ENCODE assay signal across 21 cellular contexts in the genomic region with DNA sequence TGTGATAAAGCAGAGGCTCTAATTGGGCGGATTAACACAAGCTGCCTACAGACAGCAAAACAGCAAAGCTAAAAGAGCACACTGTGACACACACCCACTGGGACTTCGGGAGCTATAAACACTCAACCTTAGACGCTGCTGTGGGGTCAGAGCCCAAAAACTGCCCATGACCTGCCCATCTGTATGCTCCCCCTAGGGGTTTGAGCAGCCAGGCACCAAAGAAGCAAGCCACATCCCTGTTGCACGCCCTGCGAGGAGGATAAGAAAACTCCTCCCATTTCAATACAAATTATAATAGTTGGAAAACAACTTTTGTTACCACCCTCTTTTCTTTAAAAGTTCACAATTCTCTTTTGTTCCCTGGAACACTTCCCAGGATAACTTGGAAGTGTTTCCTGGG.
DNase-seq lines count a peak whose midpoint lies in the region; ATAC-seq and TF ChIP-seq lines count a peak whose summit lies in the region.
"Had no signal": no experiment of that assay in that cellular context is flagged by ENCODE, and none has a peak within 500 bp of the region (broad histone marks: within the 10 kb centered on the region; RNA-seq: fewer than 3 reads in every experiment).

No MANE protein-coding gene starts in this region.

- TF ChIP-seq CTCF in HCT116 (IDR thresholded peaks at IDR 0.05 in 2 of 3, conservative IDR thresholded peaks at IDR 0.05 in 1 of 3; ENCODE audit: borderline replicate concordance in 1 of 3, insufficient read depth in 1 of 3, low read depth in 2 of 3, low read length in 2 of 3) (peak in 2 of 3 experiments; percentile 24 to 30; a peak in 3 of 6 replicates), astrocyte of the cerebellum (IDR thresholded peaks at IDR 0.05; ENCODE audit: low read depth, low read length, missing control alignments) (peak; percentile 15)

- in situ Hi-C loops in astrocyte of the cerebellum (cut with HindIII; ENCODE audit: low sequenced_read_pairs): no loop called here

- intact Hi-C loops in HCT116 (cut with micrococcal nuclease) (no loop called here), sciatic nerve (cut with DNase I) (no loop called here)

- H4K20me1 ChIP-seq in HCT116 (ENCODE audit: insufficient read depth): no peaks in the 10 kb centered on the region

- H3K9me2 ChIP-seq in HCT116 (ENCODE audit: insufficient read depth): no peaks in the 10 kb centered on the region

- BruUV-seq in HCT116 (replicated peaks; lab: Mats Ljungman, UMichigan): no TSS peak

- TF ChIP-seq RAD21 in HCT116 (IDR thresholded peaks at IDR 0.05; ENCODE audit: low read depth): no peak

- H3K36me3 ChIP-seq in HCT116 (ENCODE audit: control insufficient read depth in 1 of 2, insufficient read depth in 2 of 2, low read length in 2 of 2) (no peaks in the 10 kb centered on the region), iPS-18a (ENCODE audit: control insufficient read depth, low read depth, low read length) (no peaks in the 10 kb centered on the region)
- H3K36me3 ChIP-seq: prostate gland had no signal

- H3K27ac ChIP-seq in HCT116 (ENCODE audit: low read depth, low read length): no peak overlapping the region
- peak overlapping the region; percentile 41 for H3K27ac ChIP-seq in iPS-18a (ENCODE audit: low read length)
- H3K27ac ChIP-seq: ascending aorta, prostate gland, tibial artery had no signal

- CTCF ChIA-PET in HCT116 (lab: Charles Lee): no interaction called here

- POLR2A ChIA-PET in HCT116 (lab: Charles Lee): no interaction called here

- TF ChIP-seq POLR2A in HCT116 (IDR thresholded peaks at IDR 0.05; ENCODE audit: borderline replicate concordance, extremely low read depth, insufficient read depth, insufficient read length): no peak

- no peak overlapping the region for H3K4me3 ChIP-seq in HCT116 (replicated peaks in 1 of 2; ENCODE audit: low read depth in 1 of 2, low read length in 2 of 2)
- no peak overlapping the region for H3K4me3 ChIP-seq in astrocyte of the cerebellum (ENCODE audit: low read depth, low read length)
- no peak overlapping the region for H3K4me3 ChIP-seq in iPS-18a (ENCODE audit: low read length)
- H3K4me3 ChIP-seq: ascending aorta, prostate gland, tibial artery had no signal

- H3K9me3 ChIP-seq in HCT116 (ENCODE audit: control insufficient read depth in 1 of 2, insufficient read depth in 1 of 2, low read depth in 1 of 2, low read length in 2 of 2) (no peaks in the 10 kb centered on the region), iPS-18a (ENCODE audit: control insufficient read depth, low read depth, low read length) (no peaks in the 10 kb centered on the region)
- H3K9me3 ChIP-seq: prostate gland, tibial artery had no signal

- H3K9ac ChIP-seq in HCT116 (ENCODE audit: low read length) (no peak overlapping the region), iPS-18a (ENCODE audit: low read length) (peak overlapping the region; percentile 22)

- DNase-seq in HCT116 (ENCODE audit: low read depth, low spot score) (no peak), astrocyte of the cerebellum (ENCODE audit: low read depth) (no peak), sciatic nerve (ENCODE audit: low spot score) (no peak), mucosa of gallbladder (ENCODE audit: low spot score) (no peak), SK-N-DZ (ENCODE audit: low spot score) (no peak)
- DNase-seq: activated CD4-positive, alpha-beta T cell treated with anti-CD3 and anti-CD28 coated beads, Interleukin-2, amount 50 U/mL, for 48 hours; activated naive CD4-positive, alpha-beta T cell treated with anti-CD3 and anti-CD28 coated beads, Interleukin-2, amount 10 ng/mL, durations not matched to agents 7 days and 5 days; activated T-cell treated with anti-CD3 and anti-CD28 coated beads, Interleukin-2, amount 50 U/mL, for 1 hour; Calu3; foreskin fibroblast; IMR-90; NCI-H187 treated with DMSO at 0.1 percent for 48 hours; NCI-H345; SHP77; tibial artery had no signal

- H3K79me2 ChIP-seq in HCT116 (ENCODE audit: insufficient read depth, low read length): no peaks in the 10 kb centered on the region

- no peak overlapping the region for H2AFZ ChIP-seq in HCT116 (ENCODE audit: low read depth, low read length, poor library complexity, severe bottlenecking)

- no peak overlapping the region for H3K4me2 ChIP-seq in HCT116 (ENCODE audit: low read length)

- RAD21 ChIA-PET in HCT116 (lab: Charles Lee; ENCODE audit: low non-redundant PET in 1 of 2, low total read pairs in 2 of 2, uncharacterized antibody in 2 of 2, unreplicated experiment in 2 of 2): no interaction called here

- ATAC-seq in HCT116: peak; percentile 81
- ATAC-seq in sciatic nerve: peak; percentile 84
- no peak for ATAC-seq in HG03159 (IDR thresholded peaks at IDR 0.05; ENCODE audit: unreplicated experiment)
- no peak for ATAC-seq in HG03196 (IDR thresholded peaks at IDR 0.05; ENCODE audit: unreplicated experiment)
- ATAC-seq: stimulated activated effector memory CD8-positive, alpha-beta T cell treated with anti-CD3 and anti-CD28 coated beads, Interleukin-12 subunit alpha, Interleukin-12 subunit beta, amount 100 ng/mL, for 72 hours had no signal

- H3K4me1 ChIP-seq in HCT116 (ENCODE audit: control insufficient read depth in 1 of 2, insufficient read depth in 2 of 2, low read length in 2 of 2) (no peaks in the 10 kb centered on the region), iPS-18a (ENCODE audit: control insufficient read depth, low read depth, low read length) (peaks cover 28% of the 10 kb centered on the region)
- H3K4me1 ChIP-seq: ascending aorta, prostate gland had no signal

- peaks cover 13% of the 10 kb centered on the region; the same call in 1 of the 2 replicates for H3K27me3 ChIP-seq in HCT116 (ENCODE audit: insufficient read depth, low read length)
- H3K27me3 ChIP-seq in iPS-18a (ENCODE audit: control insufficient read depth, insufficient read depth, low read length): no peaks in the 10 kb centered on the region
- H3K27me3 ChIP-seq: ascending aorta, tibial artery had no signal

TF ChIP-seq in HCT116, 20 proteins besides CTCF, POLR2A, EP300 and RAD21:
- no peak for TF ChIP-seq POLR2AphosphoS5 (IDR thresholded peaks at IDR 0.05; ENCODE audit: low read depth, low read length)
- TF ChIP-seq TCF7L2 (IDR thresholded peaks at IDR 0.05; ENCODE audit: borderline replicate concordance, extremely low read depth, insufficient read depth, insufficient read length): no peak
- TF ChIP-seq ELF1 (IDR thresholded peaks at IDR 0.05; ENCODE audit: borderline replicate concordance, low read depth): no peak
- TF ChIP-seq MAX (IDR thresholded peaks at IDR 0.05): no peak
- no peak for TF ChIP-seq FOSL1 (IDR thresholded peaks at IDR 0.05; ENCODE audit: low read depth)
- no peak for TF ChIP-seq ZNF274 (IDR thresholded peaks at IDR 0.05; ENCODE audit: low read depth, low read length)
- no peak for TF ChIP-seq EZH2 (IDR thresholded peaks at IDR 0.05)
- no peak for TF ChIP-seq ATF3 (IDR thresholded peaks at IDR 0.05)
- TF ChIP-seq ZBTB33 (IDR thresholded peaks at IDR 0.05; ENCODE audit: extremely low read depth, insufficient replicate concordance, low read length): no peak
- TF ChIP-seq EGR1 (IDR thresholded peaks at IDR 0.05; ENCODE audit: low read depth): no peak
- TF ChIP-seq JUND (IDR thresholded peaks at IDR 0.05): no peak
- TF ChIP-seq CEBPB (IDR thresholded peaks at IDR 0.05; ENCODE audit: low read depth): no peak
- no peak for TF ChIP-seq SIN3A (IDR thresholded peaks at IDR 0.05; ENCODE audit: low read depth)

Comparison
In these comparisons a context has a peak if more than half of its experiments do, and no peak if none do; other contexts are left out.
1. ATAC-seq: peak in HCT116 (single experiment) and sciatic nerve (single experiment); none in HG03159 (single experiment) and HG03196 (single experiment).